ENCODE assay signal across 1 cellular context in the genomic region with DNA sequence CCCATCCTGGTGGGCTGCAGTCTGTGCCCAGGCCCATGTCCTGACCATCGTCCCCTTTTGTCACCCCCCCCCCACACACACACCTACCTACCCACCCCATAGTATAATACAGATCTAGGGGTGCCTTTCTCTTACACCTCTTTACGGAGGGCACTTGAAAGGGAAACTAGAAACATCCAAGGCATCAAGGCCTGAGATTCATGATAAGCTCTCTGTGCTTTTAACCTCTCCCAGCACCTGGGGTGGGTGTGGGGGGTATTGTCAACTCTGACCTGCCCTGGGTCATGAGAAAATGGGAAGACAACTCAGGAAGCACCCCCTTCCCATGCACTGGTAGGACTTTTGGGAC.
TF ChIP-seq lines count a peak whose summit lies in the region.

No MANE protein-coding gene starts in this region.

TF ChIP-seq in H1, 55 proteins besides CTCF, POLR2A, EP300 and RAD21:
- TF ChIP-seq SUZ12 (IDR thresholded peaks at IDR 0.05; ENCODE audit: low read length) (no peak), TEAD4 (IDR thresholded peaks at IDR 0.05; ENCODE audit: low read depth, low read length) (no peak), SP1 (IDR thresholded peaks at IDR 0.05; ENCODE audit: low read depth, low read length) (no peak), NANOG (IDR thresholded peaks at IDR 0.05; ENCODE audit: insufficient read depth, low read depth, low read length, poor library complexity, severe bottlenecking) (no peak)
- TF ChIP-seq, protein P1, sequence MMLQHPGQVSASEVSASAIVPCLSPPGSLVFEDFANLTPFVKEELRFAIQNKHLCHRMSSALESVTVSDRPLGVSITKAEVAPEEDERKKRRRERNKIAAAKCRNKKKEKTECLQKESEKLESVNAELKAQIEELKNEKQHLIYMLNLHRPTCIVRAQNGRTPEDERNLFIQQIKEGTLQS (IDR thresholded peaks at IDR 0.05; ENCODE audit: insufficient read depth, low read depth, low read length) = no peak
TF ChIP-seq in H1: peak in this region for 0.
